Comparison of ENCODE assay signal across 22 cellular contexts in the genomic region with DNA sequence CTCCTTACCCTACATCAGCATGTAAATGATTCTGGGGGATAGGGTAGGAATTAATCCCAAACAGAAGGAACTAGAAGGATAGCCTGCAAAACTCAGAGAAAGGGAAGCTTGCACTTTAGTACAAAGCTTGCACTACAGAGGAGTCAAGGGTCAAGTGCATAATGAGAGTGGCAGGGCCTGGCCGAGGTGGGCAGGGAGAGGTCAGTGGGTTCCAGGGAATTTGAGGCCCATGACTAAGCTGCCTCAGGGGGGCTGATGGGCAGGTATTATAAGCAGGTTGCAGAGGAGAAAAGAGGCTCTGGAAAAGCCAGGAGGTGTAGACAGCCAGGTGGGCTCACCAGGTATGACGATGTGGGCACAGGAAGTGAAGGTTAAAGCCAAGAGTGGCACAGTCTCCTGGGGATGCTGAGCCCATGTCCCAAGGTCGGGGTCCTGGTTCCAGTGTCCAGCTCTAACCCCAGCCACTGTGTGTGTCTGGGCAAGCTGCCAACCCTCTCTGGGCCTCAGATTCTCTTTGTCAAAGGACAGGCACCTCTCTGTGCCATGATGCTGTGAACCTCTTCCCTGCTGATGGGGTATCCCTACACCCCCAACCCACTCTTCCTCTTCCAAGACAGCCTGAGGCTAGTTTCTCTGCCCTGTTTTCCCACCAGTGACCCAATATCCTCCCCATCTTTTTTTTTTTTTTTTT. TPM values are rescaled to one million over a fixed set of nuclear protein-coding genes. Genes with fewer than 3 reads are reported as not detected.
"Had no signal": no experiment of that assay in that cellular context is flagged by ENCODE, and none has a peak within 500 bp of the region (broad histone marks: within the 10 kb centered on the region; RNA-seq: fewer than 3 reads in every experiment).

No MANE protein-coding gene starts in this region.

- H3K27me3 ChIP-seq: transverse colon had no signal

- H3K27ac Mint-ChIP-seq: activated CD4-positive, alpha-beta memory T cell treated with anti-CD3 and anti-CD28 coated beads for 36 hours; activated naive CD4-positive, alpha-beta T cell treated with anti-CD3 and anti-CD28 coated beads for 36 hours; activated naive CD8-positive, alpha-beta T cell treated with anti-CD3 and anti-CD28 coated beads, Interleukin-2, amount 50 U/mL, for 24 hours; endodermal cell; memory B cell; stimulated activated naive CD8-positive, alpha-beta T cell treated with anti-CD3 and anti-CD28 coated beads, Interleukin-15, Interleukin-2, amounts not matched to agents 100 ng/mL and 50 ng/mL, for 24 hours had no signal

- ATAC-seq: activated naive CD8-positive, alpha-beta T cell treated with anti-CD3 and anti-CD28 coated beads, Interleukin-2, amount 50 U/mL, for 24 hours; heart right ventricle; left cardiac atrium had no signal

- H3K36me3 ChIP-seq: heart right ventricle, prostate gland, transverse colon had no signal

- H3K4me3 Mint-ChIP-seq: activated CD4-positive, alpha-beta memory T cell treated with anti-CD3 and anti-CD28 coated beads for 36 hours; activated naive CD4-positive, alpha-beta T cell treated with anti-CD3 and anti-CD28 coated beads for 36 hours; activated naive CD8-positive, alpha-beta T cell treated with anti-CD3 and anti-CD28 coated beads, Interleukin-2, amount 50 U/mL, for 24 hours; central memory CD8-positive, alpha-beta T cell; endodermal cell; memory B cell; nephron; stimulated activated naive CD8-positive, alpha-beta T cell treated with anti-CD3 and anti-CD28 coated beads, Interleukin-15, Interleukin-2, amounts not matched to agents 100 ng/mL and 50 ng/mL, for 24 hours had no signal

- H3K9me3 ChIP-seq: prostate gland had no signal

- H3K4me1 Mint-ChIP-seq: activated naive CD8-positive, alpha-beta T cell treated with anti-CD3 and anti-CD28 coated beads, Interleukin-2, amount 50 U/mL, for 24 hours; central memory CD8-positive, alpha-beta T cell; endodermal cell; memory B cell had no signal

- H3K27ac ChIP-seq: heart right ventricle, prostate gland, skin epidermis had no signal

- H3K4me1 ChIP-seq: prostate gland had no signal

- DNase-seq: activated CD4-positive, alpha-beta memory T cell treated with anti-CD3 and anti-CD28 coated beads for 36 hours; activated CD4-positive, alpha-beta T cell treated with anti-CD3 and anti-CD28 coated beads for 48 hours; activated effector memory CD4-positive, alpha-beta T cell treated with Interleukin-2 at 50 U/mL for 16 hours; activated naive CD4-positive, alpha-beta T cell treated with anti-CD3 and anti-CD28 coated beads for 36 hours; activated naive CD8-positive, alpha-beta T cell treated with anti-CD3 and anti-CD28 coated beads, Interleukin-2, amount 50 U/mL, for 24 hours; activated T-cell treated with anti-CD3 and anti-CD28 coated beads, Interleukin-2, amount 50 U/mL, for 48 hours; cortex of kidney; endodermal cell; heart right ventricle; islet precursor cell; left cardiac atrium; nucleus accumbens; stimulated activated CD4-positive, alpha-beta T cell treated with anti-CD3 and anti-CD28 coated beads, Interleukin-1b, Interleukin-23, amount 100 ng/mL, for 48 hours; SW 1271; T-helper 2 cell; transverse colon had no signal

- H3K4me3 ChIP-seq: heart right ventricle, prostate gland, skin epidermis, transverse colon had no signal

- H3K36me3 Mint-ChIP-seq: activated CD4-positive, alpha-beta memory T cell treated with anti-CD3 and anti-CD28 coated beads for 36 hours had no signal

- H3K9me3 Mint-ChIP-seq: stimulated activated naive CD8-positive, alpha-beta T cell treated with anti-CD3 and anti-CD28 coated beads, Interleukin-15, Interleukin-2, amounts not matched to agents 100 ng/mL and 50 ng/mL, for 24 hours had no signal

RNA-seq across cellular contexts. Expression of a gene that starts 32.0 kb away (rescaled TPM):
- total RNA-seq: activated CD4-positive, alpha-beta memory T cell treated with anti-CD3 and anti-CD28 coated beads for 36 hours had no signal
